Comparison of ENCODE assay signal across 25 cellular contexts in genomic region chr2:205218056-205218455, GRCh38.
A peak's percentile ranks its signal among the peaks of the same experiment; 100 is the strongest.
DNase-seq lines count a peak whose midpoint lies in the region; ATAC-seq, FAIRE-seq and TF ChIP-seq lines count a peak whose summit lies in the region.
"Had no signal": no experiment of that assay in that cellular context is flagged by ENCODE, and none has a peak within 500 bp of the region (broad histone marks: within the 10 kb centered on the region; RNA-seq: fewer than 3 reads in every experiment).

No MANE protein-coding gene starts in this region.

- POLR2A ChIA-PET in PC-3 (lab: Charles Lee; ENCODE audit: unreplicated experiment): no interaction called here
- POLR2A ChIA-PET in endothelial cell of umbilical vein (lab: Charles Lee): no interaction called here

- DNase-seq in EL (peak; percentile 28), PC-3 (peak; percentile 13), endothelial cell of umbilical vein (ENCODE audit: low read depth, low spot score) (no peak), iris pigment epithelial cell (ENCODE audit: low read depth) (peak; percentile 37), D721Med (ENCODE audit: insufficient read length, low spot score) (no peak), prostate gland (ENCODE audit: low spot score) (no peak), head of caudate nucleus (no peak)
- no peak for DNase-seq in stimulated activated CD4-positive, alpha-beta T cell treated with anti-CD3 and anti-CD28 coated beads, Interleukin-4, amount 100 ng/mL, for 24 hours
- DNase-seq: activated effector memory CD4-positive, alpha-beta T cell treated with Interleukin-2 at 50 U/mL for 16 hours; activated T-cell treated with anti-CD3 and anti-CD28 coated beads for 4 hours; BE2C; colonic mucosa; DMS153; effector memory CD8-positive, alpha-beta T cell; kidney; MV-4-11; NCI-H146; NCI-H524 treated with DMSO at 0.1 percent for 48 hours; NK-92 treated with Interleukin-12 subunit alpha and Interleukin-12 subunit beta, amount 100 ng/mL, for 24 hours; PC-9; Right ventricle myocardium superior; stimulated activated CD4-positive, alpha-beta T cell treated with anti-CD3 and anti-CD28 coated beads, Interleukin-2, amount 100 ng/mL, for 24 hours; transverse colon had no signal

- H3K4me2 ChIP-seq in PC-3 (ENCODE audit: low read length) (no peak overlapping the region), endothelial cell of umbilical vein (ENCODE audit: insufficient read depth, low read length) (no peak overlapping the region)
- H3K4me2 ChIP-seq: A549, PC-9, smooth muscle cell had no signal

- BruUV-seq in PC-3 (replicated peaks; lab: Mats Ljungman, UMichigan) (no TSS peak), endothelial cell of umbilical vein (replicated peaks; lab: Mats Ljungman, UMichigan) (no TSS peak)

- CTCF ChIA-PET in PC-3 (lab: Charles Lee): no interaction called here
- CTCF ChIA-PET in endothelial cell of umbilical vein (lab: Charles Lee): interaction anchor here (1.1 to 1.4 kb wide), 2 partner anchors 10 to 458 kb away, joined by 3 read pairs; no protein-coding TSS in a partner anchor

- intact Hi-C loops in PC-3 (cut with micrococcal nuclease): no loop called here
- intact Hi-C loops in endothelial cell of umbilical vein (cut with micrococcal nuclease): no loop called here
- intact Hi-C loops in prostate gland (cut with DNase I): no loop called here
- intact Hi-C loops in head of caudate nucleus (cut with DNase I): no loop called here

- TF ChIP-seq POLR2A in endothelial cell of umbilical vein (IDR thresholded peaks at IDR 0.05; ENCODE audit: low read depth, low read length) (no peak), prostate gland (IDR thresholded peaks at IDR 0.05) (no peak)

- no peak overlapping the region for H3K9ac ChIP-seq in PC-3 (ENCODE audit: low read length)
- no peak overlapping the region for H3K9ac ChIP-seq in endothelial cell of umbilical vein (replicated peaks; ENCODE audit: extremely low read depth, insufficient read depth, low read length)

- H3K36me3 ChIP-seq in PC-3 (ENCODE audit: low read depth, low read length) (no peaks in the 10 kb centered on the region), endothelial cell of umbilical vein (ENCODE audit: control insufficient read depth in 2 of 2, extremely low read depth in 1 of 2, insufficient read depth in 2 of 2, low read length in 2 of 2) (no peaks in the 10 kb centered on the region), prostate gland (no peaks in the 10 kb centered on the region)
- H3K36me3 ChIP-seq: BE2C, colonic mucosa, transverse colon had no signal

- no peaks in the 10 kb centered on the region for H4K20me1 ChIP-seq in PC-3 (ENCODE audit: low read length)
- no peaks in the 10 kb centered on the region for H4K20me1 ChIP-seq in endothelial cell of umbilical vein (replicated peaks; ENCODE audit: control insufficient read depth, extremely low read depth, insufficient read depth, low read length)

- no peak overlapping the region for H3K4me3 ChIP-seq in PC-3 (ENCODE audit: low read length)
- H3K4me3 ChIP-seq in endothelial cell of umbilical vein (replicated peaks in 1 of 3; ENCODE audit: insufficient read depth in 1 of 3, low read depth in 1 of 3, low read length in 3 of 3): no peak overlapping the region
- H3K4me3 ChIP-seq in prostate gland: no peak overlapping the region
- H3K4me3 ChIP-seq: A549, colonic mucosa, PC-9, smooth muscle cell, transverse colon had no signal

- no peaks in the 10 kb centered on the region for H3K9me3 ChIP-seq in PC-3 (ENCODE audit: low read length)
- H3K9me3 ChIP-seq in endothelial cell of umbilical vein (replicated peaks; ENCODE audit: control insufficient read depth, insufficient read depth, low read length): no peaks in the 10 kb centered on the region
- H3K9me3 ChIP-seq in prostate gland: no peaks in the 10 kb centered on the region
- H3K9me3 ChIP-seq: A549, BE2C, colonic mucosa, transverse colon had no signal

- H3K27me3 ChIP-seq in PC-3 (ENCODE audit: low read length) (no peaks in the 10 kb centered on the region), endothelial cell of umbilical vein (ENCODE audit: control insufficient read depth in 2 of 2, insufficient read depth in 2 of 2, low read length in 2 of 2) (no peaks in the 10 kb centered on the region), prostate gland (replicated peaks; ENCODE audit: insufficient read depth) (no peaks in the 10 kb centered on the region)
- H3K27me3 ChIP-seq: BE2C, colonic mucosa, transverse colon had no signal

- no peaks in the 10 kb centered on the region for H3K9me2 ChIP-seq in PC-3 (replicated peaks; ENCODE audit: low read length)

- H2AFZ ChIP-seq in PC-3 (ENCODE audit: low read length) (no peak overlapping the region), endothelial cell of umbilical vein (ENCODE audit: low read depth, low read length) (no peak overlapping the region)
- H2AFZ ChIP-seq: PC-9 had no signal

- TF ChIP-seq CTCF in PC-3 (conservative IDR thresholded peaks at IDR 0.05; ENCODE audit: low read depth, low read length): no peak
- TF ChIP-seq CTCF in endothelial cell of umbilical vein (IDR thresholded peaks at IDR 0.05; ENCODE audit: extremely low read depth in 1 of 2, insufficient read depth in 1 of 2, low read depth in 1 of 2, low read length in 2 of 2): no peak
- TF ChIP-seq CTCF in D721Med (IDR thresholded peaks at IDR 0.05; ENCODE audit: insufficient read depth, missing control alignments): no peak
- TF ChIP-seq CTCF in prostate gland (IDR thresholded peaks at IDR 0.05): no peak

- FAIRE-seq in endothelial cell of umbilical vein (lab: Jason Lieb, UNC) (no peak), D721Med (lab: Jason Lieb, UNC) (no peak)
- FAIRE-seq: A549, kidney had no signal

- H3K4me1 ChIP-seq in PC-3 (ENCODE audit: insufficient read depth, low read length) (no peaks in the 10 kb centered on the region), endothelial cell of umbilical vein (ENCODE audit: control insufficient read depth, extremely low read depth, insufficient read depth, low read length) (no peaks in the 10 kb centered on the region), prostate gland (replicated peaks) (no peaks in the 10 kb centered on the region)
- H3K4me1 ChIP-seq: A549, BE2C, colonic mucosa, transverse colon had no signal

- H3K79me2 ChIP-seq in PC-3 (ENCODE audit: low read length): no peaks in the 10 kb centered on the region
- H3K79me2 ChIP-seq in endothelial cell of umbilical vein (ENCODE audit: control insufficient read depth, insufficient read depth, low read length): no peaks in the 10 kb centered on the region

- dilution Hi-C loops in endothelial cell of umbilical vein (cut with MboI; ENCODE audit: extremely low pct_ligation_motif_present, low sequenced_read_pairs): no loop called here

- H3F3A ChIP-seq in PC-3 (ENCODE audit: low read length, unreplicated experiment): no peaks in the 10 kb centered on the region

- H3K9me1 ChIP-seq in endothelial cell of umbilical vein (replicated peaks; ENCODE audit: control insufficient read depth, extremely low read depth, insufficient read depth, low read length): no peaks in the 10 kb centered on the region

- H3K27ac ChIP-seq in PC-3 (ENCODE audit: low read length) (no peak overlapping the region), endothelial cell of umbilical vein (ENCODE audit: insufficient read depth, low read depth, low read length) (no peak overlapping the region), prostate gland (no peak overlapping the region)
- H3K27ac ChIP-seq: A549, colonic mucosa, PC-9, transverse colon had no signal

- no peak for ATAC-seq in PC-3
- ATAC-seq: A549; effector memory CD8-positive, alpha-beta T cell had no signal

- 81% methylated on average over 3 of the region's 3 CpGs for WGBS in prostate gland

TF ChIP-seq in endothelial cell of umbilical vein, 7 proteins besides CTCF, POLR2A, EP300 and RAD21:
- TF ChIP-seq FOS (IDR thresholded peaks at IDR 0.05; ENCODE audit: borderline replicate concordance, insufficient read depth, low read length): peak; percentile 26
- no peak for TF ChIP-seq MAX (IDR thresholded peaks at IDR 0.05; ENCODE audit: insufficient read depth, insufficient read length)

Comparison
In these comparisons a context has a peak if more than half of its experiments do, and no peak if none do; other contexts are left out.
1. DNase-seq: peak in EL (single experiment), PC-3 (single experiment) and iris pigment epithelial cell (single experiment); none in endothelial cell of umbilical vein (single experiment), stimulated activated CD4-positive, alpha-beta T cell treated with anti-CD3 and anti-CD28 coated beads, Interleukin-4, amount 100 ng/mL, for 24 hours (single experiment), D721Med (single experiment), prostate gland (single experiment) and head of caudate nucleus (0 of 42).